ENCODE assay signal across 28 cellular contexts in the genomic region with DNA sequence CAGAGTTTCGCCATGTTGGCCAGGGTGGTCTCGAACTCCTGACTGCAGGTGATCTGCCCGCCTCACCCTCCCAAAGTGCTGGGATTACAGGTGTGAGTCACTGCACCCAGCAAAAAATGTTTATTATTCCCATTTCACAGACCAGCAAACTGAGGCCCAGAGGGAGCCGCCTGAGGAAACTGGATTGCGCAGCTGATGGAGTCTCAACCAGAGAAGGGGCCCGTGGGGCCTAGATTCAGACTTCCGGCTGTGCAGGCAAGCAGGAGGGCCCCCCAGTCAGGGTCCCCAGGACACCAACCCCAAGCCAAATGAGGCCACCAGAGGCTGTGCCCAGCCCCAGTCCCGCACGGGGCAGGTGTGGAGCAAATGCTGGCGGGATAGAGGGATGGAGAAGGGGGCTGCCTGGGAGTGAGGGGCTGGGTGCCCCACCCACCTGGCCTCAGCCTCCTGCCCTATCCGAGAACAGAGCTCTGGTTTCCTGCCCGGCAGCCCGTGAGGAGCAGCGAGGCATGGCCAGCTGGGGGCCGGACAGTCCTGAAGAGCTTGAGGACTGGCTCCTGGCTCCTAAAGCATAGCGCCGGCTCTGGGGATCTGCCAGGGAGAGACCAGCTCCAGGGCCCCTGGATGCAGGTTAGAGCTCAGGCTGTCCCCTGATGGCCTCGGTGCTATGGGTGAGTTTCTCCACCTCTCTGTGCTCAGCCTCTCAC. TPM values are rescaled to one million over a fixed set of nuclear protein-coding genes. Genes with fewer than 3 reads are reported as not detected.
DNase-seq lines count a peak whose midpoint lies in the region; ATAC-seq, FAIRE-seq and TF ChIP-seq lines count a peak whose summit lies in the region.
"Had no signal": no experiment of that assay in that cellular context is flagged by ENCODE, and none has a peak within 500 bp of the region (broad histone marks: within the 10 kb centered on the region; RNA-seq: fewer than 3 reads in every experiment).

No MANE protein-coding gene starts in this region.

- H3K27ac ChIP-seq in IMR-90 (ENCODE audit: insufficient read depth, low read length) (no peak overlapping the region), H1 (ENCODE audit: low read depth, low read length) (no peak overlapping the region), left lung (no peak overlapping the region)
- H3K27ac ChIP-seq: tibial artery had no signal

- dilution Hi-C loops in IMR-90 (cut with HindIII; ENCODE audit: low sequenced_read_pairs, unreplicated experiment) = no loop called here

- no peak for TF ChIP-seq POLR2A in IMR-90 (IDR thresholded peaks at IDR 0.05; ENCODE audit: low read depth, low read length)
- TF ChIP-seq POLR2A in H1 (IDR thresholded peaks at IDR 0.05; ENCODE audit: control extremely low read depth in 1 of 2, low read depth in 2 of 2, low read length in 2 of 2) = no peak

- no peaks in the 10 kb centered on the region for H3K36me3 Mint-ChIP-seq in nephron progenitor cell (ENCODE audit: low read depth)
- H3K36me3 Mint-ChIP-seq: stimulated activated naive B cell treated with anti-CD40 and anti-IgM and Interleukin-4, amounts not matched to agents 10 μg/mL and 1 μg/mL and 100 μg/mL, for 72 hours had no signal

- H3K9me3 ChIP-seq in IMR-90 (ENCODE audit: control insufficient read depth, insufficient read depth, low read length) (no peaks in the 10 kb centered on the region), H1 (ENCODE audit: insufficient read depth in 2 of 2, low read depth in 1 of 2, low read length in 1 of 2) (no peaks in the 10 kb centered on the region), left lung (no peaks in the 10 kb centered on the region), MG63 (no peaks in the 10 kb centered on the region)
- H3K9me3 ChIP-seq: mucosa of descending colon, tibial artery had no signal

- H2BK5ac ChIP-seq in IMR-90 (ENCODE audit: low read depth, low read length, poor library complexity, severe bottlenecking) (no peak overlapping the region), H1 (ENCODE audit: low read depth, low read length) (no peak overlapping the region)

- H2BK12ac ChIP-seq in H1 (ENCODE audit: low read depth, low read length) = no peak overlapping the region

- no peak overlapping the region for H3K18ac ChIP-seq in IMR-90 (ENCODE audit: low read depth, low read length)
- no peak overlapping the region for H3K18ac ChIP-seq in H1 (ENCODE audit: extremely low read depth, low read length)

- H4K91ac ChIP-seq in IMR-90 (ENCODE audit: insufficient read depth, low read depth, low read length) = no peak overlapping the region
- H4K91ac ChIP-seq in H1 (replicated peaks; ENCODE audit: insufficient read length, low read length) = no peak overlapping the region

- no peaks in the 10 kb centered on the region for H3K79me2 ChIP-seq in H1 (ENCODE audit: control insufficient read depth in 1 of 2, insufficient read depth in 2 of 2, low read length in 2 of 2)

- H3K4me3 ChIP-seq in IMR-90 (ENCODE audit: insufficient read depth, low read depth, low read length) (no peak overlapping the region), H1 (ENCODE audit: extremely low read depth in 1 of 4, insufficient read depth in 2 of 4, low read depth in 3 of 4, low read length in 4 of 4) (no peak overlapping the region), left lung (no peak overlapping the region), MG63 (no peak overlapping the region)
- H3K4me3 ChIP-seq: mucosa of descending colon, tibial artery had no signal

- no TSS peak for BruUV-seq in IMR-90 (replicated peaks; lab: Mats Ljungman, UMichigan)

- H2BK120ac ChIP-seq in IMR-90 (ENCODE audit: low read depth, low read length) = no peak overlapping the region
- H2BK120ac ChIP-seq in H1 (replicated peaks; ENCODE audit: low read depth, low read length) = no peak overlapping the region

- WGBS in IMR-90 (ENCODE audit: extremely low coverage in 2 of 2, insufficient read length in 1 of 2), 2 experiments = 62% methylated on average over 5 of the region's 18 CpGs; no CpG with 5 or more reads in 1 of the 2 experiments
- WGBS in H1 (ENCODE audit: extremely low coverage in 1 of 2, insufficient coverage in 1 of 2, insufficient read length in 1 of 2, insufficient replicate concordance in 2 of 2, low coverage in 1 of 2, low lambda C conversion rate in 2 of 2, missing lambda C conversion rate in 1 of 2), 2 experiments = 73% methylated on average over 18 of the region's 18 CpGs; no CpG with 5 or more reads in 1 of the 2 experiments

- ATAC-seq in IMR-90 (ENCODE audit: low read depth) = no peak
- no peak for ATAC-seq in omental fat pad (ENCODE audit: low FRiP score)
- ATAC-seq in left lung = no peak
- ATAC-seq in HG03175 (IDR thresholded peaks at IDR 0.05; ENCODE audit: unreplicated experiment) = no peak
- ATAC-seq: left cardiac atrium; mucosa of descending colon; sciatic nerve; stimulated activated naive B cell treated with anti-CD40 and anti-IgM and Interleukin-4, amounts not matched to agents 10 μg/mL and 1 μg/mL and 100 μg/mL, for 72 hours had no signal

- H3K27ac Mint-ChIP-seq in nephron progenitor cell = no peak overlapping the region
- H3K27ac Mint-ChIP-seq: stimulated activated naive B cell treated with anti-CD40 and anti-IgM and Interleukin-4, amounts not matched to agents 10 μg/mL and 1 μg/mL and 100 μg/mL, for 72 hours had no signal

- TF ChIP-seq RAD21 in IMR-90 (IDR thresholded peaks at IDR 0.05; ENCODE audit: low read length) (no peak), H1 (IDR thresholded peaks at IDR 0.05 in 1 of 2, conservative IDR thresholded peaks at IDR 0.05 in 1 of 2; ENCODE audit: low read depth in 2 of 2, low read length in 2 of 2) (peak in 1 of 2 experiments; percentile 18; a peak in 1 of 4 replicates)

- intact Hi-C loops in IMR-90 (cut with micrococcal nuclease) (loop anchor here (5.0 kb wide), 1 partner anchor 84 kb away; a partner anchor contains a TSS), left lung (cut with DNase I) (loop anchor here in 1 of 2 donors (10.0 kb wide), 1 partner anchor 212 kb away; a partner anchor contains a TSS)

- CTCF ChIA-PET in IMR-90 (lab: Yijun Ruan, JAX) (interaction anchor here (0.6 kb wide), 1 partner anchor 163 kb away, joined by 3 read pairs; no protein-coding TSS in a partner anchor), H1 (lab: Charles Lee; ENCODE audit: partially characterized antibody) (interaction anchor here (0.9 to 1.6 kb wide), 14 partner anchors 9 to 102 kb away, joined by 3 to 8 read pairs (median 4); no protein-coding TSS in a partner anchor)

- H3K14ac ChIP-seq in IMR-90 (replicated peaks; ENCODE audit: low read depth, low read length) (no peak overlapping the region), H1 (ENCODE audit: insufficient read length) (no peak overlapping the region)

- TF ChIP-seq CTCF in IMR-90 (conservative IDR thresholded peaks at IDR 0.05; ENCODE audit: low read depth, low read length) (no peak), H1 (IDR thresholded peaks at IDR 0.05; ENCODE audit: control extremely low read depth in 1 of 3, insufficient read depth in 1 of 3, low read depth in 1 of 3, low read length in 3 of 3) (no peak; a peak in 1 of 4 replicates), nephron progenitor cell (IDR thresholded peaks at IDR 0.05) (no peak), omental fat pad (IDR thresholded peaks at IDR 0.05) (no peak), left lung (IDR thresholded peaks at IDR 0.05) (no peak)

- in situ Hi-C loops in IMR-90 (cut with MboI; ENCODE audit: low sequenced_read_pairs) = no loop called here

- POLR2A ChIA-PET in IMR-90 (lab: Charles Lee; ENCODE audit: unreplicated experiment) = no interaction called here
- POLR2A ChIA-PET in H1 (lab: Charles Lee; ENCODE audit: partially characterized antibody) = interaction anchor here (0.6 to 4.3 kb wide), 17 partner anchors 9 to 253 kb away, joined by 3 to 30 read pairs (median 4); a partner anchor contains a TSS

- no peak overlapping the region for H2AK9ac ChIP-seq in IMR-90 (replicated peaks; ENCODE audit: low read depth, low read length, poor library complexity)

- H4K20me1 ChIP-seq in IMR-90 (ENCODE audit: insufficient read depth, low read length) (no peaks in the 10 kb centered on the region), H1 (replicated peaks in 1 of 2; ENCODE audit: control insufficient read depth in 1 of 2, insufficient read depth in 2 of 2, low read length in 2 of 2) (no peaks in the 10 kb centered on the region)

- H3K27me3 ChIP-seq in IMR-90 (ENCODE audit: control insufficient read depth, insufficient read depth, low read length) = no peaks in the 10 kb centered on the region
- H3K27me3 ChIP-seq in H1 (replicated peaks in 1 of 4; ENCODE audit: control insufficient read depth in 3 of 4, extremely low read depth in 1 of 4, insufficient read depth in 3 of 4, low read length in 3 of 4) = no peaks in the 10 kb centered on the region
- no peaks in the 10 kb centered on the region for H3K27me3 ChIP-seq in left lung
- no peaks in the 10 kb centered on the region for H3K27me3 ChIP-seq in MG63

- DNase-seq in COLO668 (lab: John Stamatoyannopoulos, UW; ENCODE audit: unreplicated experiment) = peak; percentile 11
- no peak for DNase-seq in IMR-90
- DNase-seq in H1 (ENCODE audit: low read depth in 1 of 2, low spot score in 2 of 2) = no peak
- DNase-seq in nephron progenitor cell = peak; percentile 74
- no peak for DNase-seq in omental fat pad (ENCODE audit: low spot score)
- DNase-seq in left lung = no peak
- DNase-seq in MG63 = no peak
- DNase-seq: activated CD4-positive, alpha-beta T cell treated with anti-CD3 and anti-CD28 coated beads, Interleukin-2, amount 50 U/mL, for 1 hour; activated effector memory CD4-positive, alpha-beta T cell treated with anti-CD3 and anti-CD28 coated beads, Interleukin-2, amount 50 U/mL, for 16 hours; COR-L47; left cardiac atrium; mucosa of descending colon; NCI-H187; NCI-H345; NK-92 treated with Interleukin-12 subunit alpha and Interleukin-12 subunit beta, amount 100 ng/mL, for 24 hours; nucleus accumbens; RPMI8226; stimulated activated naive B cell treated with anti-CD40 and anti-IgM and Interleukin-4, amounts not matched to agents 10 μg/mL and 1 μg/mL and 100 μg/mL, for 72 hours; SW 1271; tibial artery had no signal

- no peak overlapping the region for H4K8ac ChIP-seq in IMR-90 (ENCODE audit: low read depth in 2 of 2, low read length in 2 of 2)
- H4K8ac ChIP-seq in H1 (ENCODE audit: extremely low read depth, insufficient read depth, low read length) = no peak overlapping the region

- TF ChIP-seq EP300 in H1 (IDR thresholded peaks at IDR 0.05; ENCODE audit: borderline replicate concordance in 1 of 2, low read depth in 2 of 2, low read length in 2 of 2) = no peak

- no peaks in the 10 kb centered on the region for H3K79me1 ChIP-seq in IMR-90 (ENCODE audit: low read depth in 1 of 2, low read length in 2 of 2)
- no peaks in the 10 kb centered on the region for H3K79me1 ChIP-seq in H1 (ENCODE audit: low read depth, low read length)

- no peaks in the 10 kb centered on the region; the same call in 1 of the 2 replicates for H3K23me2 ChIP-seq in H1 (ENCODE audit: low read depth, low read length)

- no peak overlapping the region for H4K5ac ChIP-seq in IMR-90 (ENCODE audit: low read depth, low read length)
- H4K5ac ChIP-seq in H1 (ENCODE audit: insufficient read length, low read depth, low read length) = no peak overlapping the region

- no peak overlapping the region for H3K4me2 ChIP-seq in IMR-90 (ENCODE audit: low read depth, low read length)
- H3K4me2 ChIP-seq in H1 (ENCODE audit: insufficient read depth in 1 of 2, low read depth in 2 of 2, low read length in 2 of 2) = no peak overlapping the region

- H3K27me3 Mint-ChIP-seq in nephron progenitor cell (ENCODE audit: low read depth, poor library complexity) = peaks cover 10% of the 10 kb centered on the region

- H3K4ac ChIP-seq in IMR-90 (ENCODE audit: low read depth, low read length) = no peak overlapping the region
- H3K4ac ChIP-seq in H1 (replicated peaks; ENCODE audit: insufficient read length, low read depth, low read length) = no peak overlapping the region

- H3K4me1 ChIP-seq in IMR-90 (ENCODE audit: control insufficient read depth, insufficient read depth, low read length) = no peaks in the 10 kb centered on the region; the same call in 1 of the 2 replicates
- H3K4me1 ChIP-seq in H1 (replicated peaks in 1 of 4; ENCODE audit: control insufficient read depth in 3 of 4, insufficient read depth in 4 of 4, low read length in 3 of 4) = no peaks in the 10 kb centered on the region; a peak in 1 of 7 replicates
- H3K4me1 ChIP-seq in left lung = peaks cover 0 to 13% of the 10 kb centered on the region in 2 donors

- H3K9me3 Mint-ChIP-seq in nephron progenitor cell = no peaks in the 10 kb centered on the region
- H3K9me3 Mint-ChIP-seq: stimulated activated naive B cell treated with anti-CD40 and anti-IgM and Interleukin-4, amounts not matched to agents 10 μg/mL and 1 μg/mL and 100 μg/mL, for 72 hours had no signal

- H3K36me3 ChIP-seq in IMR-90 (ENCODE audit: control insufficient read depth, insufficient read depth, low read length) = no peaks in the 10 kb centered on the region
- H3K36me3 ChIP-seq in H1 (ENCODE audit: control insufficient read depth in 2 of 4, insufficient read depth in 4 of 4, low read length in 3 of 4) = no peaks in the 10 kb centered on the region
- H3K36me3 ChIP-seq in left lung = no peaks in the 10 kb centered on the region
- H3K36me3 ChIP-seq in MG63 = no peaks in the 10 kb centered on the region
- H3K36me3 ChIP-seq: tibial artery had no signal

- FAIRE-seq in H1 (lab: Jason Lieb, UNC) = no peak
- FAIRE-seq: bronchial epithelial cell, frontal cortex, G401.6 had no signal

- H3K4me3 Mint-ChIP-seq in nephron progenitor cell = no peak overlapping the region
- H3K4me3 Mint-ChIP-seq: stimulated activated naive B cell treated with anti-CD40 and anti-IgM and Interleukin-4, amounts not matched to agents 10 μg/mL and 1 μg/mL and 100 μg/mL, for 72 hours had no signal

- H2AFZ ChIP-seq in IMR-90 (replicated peaks; ENCODE audit: low read length, poor library complexity) = no peak overlapping the region
- no peak overlapping the region for H2AFZ ChIP-seq in H1 (ENCODE audit: low read length)

- H2BK15ac ChIP-seq in IMR-90 (ENCODE audit: low read depth, low read length) (no peak overlapping the region), H1 (ENCODE audit: low read length) (no peak overlapping the region; the same call in 1 of the 2 replicates)

- no peak overlapping the region for H3K56ac ChIP-seq in IMR-90 (ENCODE audit: extremely low read depth, insufficient read depth, low read length)
- H3K56ac ChIP-seq in H1 (replicated peaks; ENCODE audit: insufficient read length, low read depth, low read length) = no peak overlapping the region

- peaks cover 10% of the 10 kb centered on the region for H3K4me1 Mint-ChIP-seq in nephron progenitor cell

- no peaks in the 10 kb centered on the region for H3K9me1 ChIP-seq in IMR-90 (ENCODE audit: insufficient read depth, low read length)

- H2BK20ac ChIP-seq in IMR-90 (ENCODE audit: low read depth, low read length) = no peak overlapping the region
- no peak overlapping the region for H2BK20ac ChIP-seq in H1 (ENCODE audit: low read length)

- H3K23ac ChIP-seq in IMR-90 (ENCODE audit: low read depth, low read length) = no peak overlapping the region
- H3K23ac ChIP-seq in H1 (ENCODE audit: insufficient read length) = no peak overlapping the region

- no peak overlapping the region for H3K9ac ChIP-seq in IMR-90 (ENCODE audit: low read depth, low read length)
- H3K9ac ChIP-seq in H1 (replicated peaks in 1 of 4; ENCODE audit: extremely low read depth in 1 of 4, low read depth in 3 of 4, low read length in 3 of 4) = no peak overlapping the region

- H2AK5ac ChIP-seq in IMR-90 (ENCODE audit: low read depth, low read length) (0 out of 2 replicates have a peak overlapping the region, but pooled peaks have one; percentile 59), H1 (ENCODE audit: low read depth, low read length) (no peak overlapping the region)

RNA-seq across cellular contexts. Expression of a gene that starts 22.0 kb away (rescaled TPM):
- total RNA-seq in IMR-90 (2012; rRNA removed) = not detected in 2 replicates
- polyA plus RNA-seq in IMR-90 (2012; rRNA removed) = 0.03 TPM in 1 of 2 replicates, not detected in the other
- polyA plus RNA-seq in IMR-90 (2012; cell fraction: cytosol; rRNA removed) = 0.02 TPM in 1 of 2 replicates, not detected in the other
- 0.11 and 0.13 TPM in 2 replicates for polyA plus RNA-seq in IMR-90 (2012; cell fraction: nucleus; rRNA removed; ENCODE audit: low replicate concordance)
- total RNA-seq in H1 (2021; fragmentation: NEBNext Ultra II Directional; extraction: Animal tissue kit (Norgen Biotek cat#: 25700)) = 0.43 and 0.54 TPM in 2 replicates
- 0.45 and 0.52 TPM in 2 replicates for polyA plus RNA-seq in H1 (2011; rRNA removed)
- polyA plus RNA-seq in H1 (2011; cell fraction: cytosol; rRNA removed) = 0.45 TPM
- polyA plus RNA-seq in H1 (2011; cell fraction: nucleus; rRNA removed) = 0.77 TPM
- polyA plus RNA-seq in H1 (2012, experiment 1 of 2) = 0.35 to 0.93 TPM (median 0.72 TPM) in 4 replicates
- polyA plus RNA-seq in H1 (2012, experiment 2 of 2) = 0.84 TPM
- 0.26 TPM for polyA plus RNA-seq in H1 (2013, experiment 1 of 2)
- polyA plus RNA-seq in H1 (2013, experiment 2 of 2) = 0.39 TPM
- 0.41 and 0.46 TPM in 2 replicates for polyA minus RNA-seq in H1 (2011; rRNA and poly(A)+ RNA removed)
- 1.2 TPM for polyA minus RNA-seq in H1 (2011; cell fraction: cytosol; rRNA and poly(A)+ RNA removed)
- polyA minus RNA-seq in H1 (2011; cell fraction: nucleus; rRNA and poly(A)+ RNA removed) = 0.60 TPM
- 1 to 10 TPM in 3 of 4 donors, not detected in 1; 1.4 to 9.6 (median 3.2) TPM for total RNA-seq in omental fat pad
- total RNA-seq in left lung = 10 to 100 TPM; 19.2 to 44.0 TPM
- not detected in 2 replicates for total RNA-seq in MG63 (2014; rRNA removed; shearing (Covaris generic); ENCODE audit: low replicate concordance)
- total RNA-seq: dermis microvascular lymphatic vessel endothelial cell, H4 had no signal

RNA-seq across cellular contexts. Expression of a gene that starts 24.4 kb away (rescaled TPM):
- total RNA-seq in IMR-90 (2012; rRNA removed) (95.5 and 146 TPM in 2 replicates), omental fat pad (100 to 1,000 TPM; 106 to 195 (median 137) TPM), left lung (100 to 1,000 TPM; 236 to 354 TPM)
- polyA plus RNA-seq in IMR-90 (2012; rRNA removed) (269 and 483 TPM in 2 replicates), H1 (2011; rRNA removed) (528 and 645 TPM in 2 replicates)
- polyA plus RNA-seq in IMR-90 (2012; cell fraction: cytosol; rRNA removed) = 96.3 and 257 TPM in 2 replicates
- 324 and 629 TPM in 2 replicates for polyA plus RNA-seq in IMR-90 (2012; cell fraction: nucleus; rRNA removed; ENCODE audit: low replicate concordance)
- total RNA-seq in H1 (2021; fragmentation: NEBNext Ultra II Directional; extraction: Animal tissue kit (Norgen Biotek cat#: 25700)) = 873 and 888 TPM in 2 replicates
- polyA plus RNA-seq in H1 (2011; cell fraction: cytosol; rRNA removed) = 260 TPM
- 826 TPM for polyA plus RNA-seq in H1 (2011; cell fraction: nucleus; rRNA removed)
- polyA plus RNA-seq in H1 (2012, experiment 1 of 2) = 649 to 848 TPM (median 690 TPM) in 4 replicates
- 847 TPM for polyA plus RNA-seq in H1 (2012, experiment 2 of 2)
- 606 TPM for polyA plus RNA-seq in H1 (2013, experiment 1 of 2)
- polyA plus RNA-seq in H1 (2013, experiment 2 of 2) = 550 TPM
- 439 and 460 TPM in 2 replicates for polyA minus RNA-seq in H1 (2011; rRNA and poly(A)+ RNA removed)
- 362 TPM for polyA minus RNA-seq in H1 (2011; cell fraction: cytosol; rRNA and poly(A)+ RNA removed)
- polyA minus RNA-seq in H1 (2011; cell fraction: nucleus; rRNA and poly(A)+ RNA removed) = 312 TPM
- total RNA-seq in MG63 (2014; rRNA removed; shearing (Covaris generic); ENCODE audit: low replicate concordance) = 197 and 260 TPM in 2 replicates

RNA-seq across cellular contexts. Expression of a gene that starts 48.9 kb away (rescaled TPM):
- total RNA-seq in IMR-90 (2012; rRNA removed) (0.36 and 0.56 TPM in 2 replicates), omental fat pad (not detected), left lung (1 to 10 TPM; 1.6 to 1.9 TPM)
- polyA plus RNA-seq in IMR-90 (2012; rRNA removed) (1.2 and 2.0 TPM in 2 replicates), H1 (2011; rRNA removed) (76.4 and 109 TPM in 2 replicates)
- 1.0 and 4.3 TPM in 2 replicates for polyA plus RNA-seq in IMR-90 (2012; cell fraction: cytosol; rRNA removed)
- 1.4 and 3.6 TPM in 2 replicates for polyA plus RNA-seq in IMR-90 (2012; cell fraction: nucleus; rRNA removed; ENCODE audit: low replicate concordance)
- total RNA-seq in H1 (2021; fragmentation: NEBNext Ultra II Directional; extraction: Animal tissue kit (Norgen Biotek cat#: 25700)) = 66.2 and 71.7 TPM in 2 replicates
- 66.5 TPM for polyA plus RNA-seq in H1 (2011; cell fraction: cytosol; rRNA removed)
- polyA plus RNA-seq in H1 (2011; cell fraction: nucleus; rRNA removed) = 89.7 TPM
- 24.6 to 62.3 TPM (median 53.0 TPM) in 4 replicates for polyA plus RNA-seq in H1 (2012, experiment 1 of 2)
- 35.8 TPM for polyA plus RNA-seq in H1 (2012, experiment 2 of 2)
- polyA plus RNA-seq in H1 (2013, experiment 1 of 2) = 66.3 TPM
- 72.6 TPM for polyA plus RNA-seq in H1 (2013, experiment 2 of 2)
- polyA minus RNA-seq in H1 (2011; rRNA and poly(A)+ RNA removed) = 39.8 and 46.2 TPM in 2 replicates
- 66.8 TPM for polyA minus RNA-seq in H1 (2011; cell fraction: cytosol; rRNA and poly(A)+ RNA removed)
- 32.2 TPM for polyA minus RNA-seq in H1 (2011; cell fraction: nucleus; rRNA and poly(A)+ RNA removed)
- not detected in 2 replicates for total RNA-seq in MG63 (2014; rRNA removed; shearing (Covaris generic); ENCODE audit: low replicate concordance)
- total RNA-seq: bronchial epithelial cell, sciatic nerve had no signal

RNA-seq across cellular contexts. Expression of a gene that starts 54.8 kb away (rescaled TPM):
- total RNA-seq in IMR-90 (2012; rRNA removed) = not detected in 2 replicates
- polyA plus RNA-seq in IMR-90 (2012; rRNA removed) = 0.12 TPM in 1 of 2 replicates, not detected in the other
- polyA plus RNA-seq in IMR-90 (2012; cell fraction: cytosol; rRNA removed) = 0.04 TPM in 1 of 2 replicates, not detected in the other
- polyA plus RNA-seq in IMR-90 (2012; cell fraction: nucleus; rRNA removed; ENCODE audit: low replicate concordance) = 2.3 and 4.0 TPM in 2 replicates
- total RNA-seq in H1 (2021; fragmentation: NEBNext Ultra II Directional; extraction: Animal tissue kit (Norgen Biotek cat#: 25700)) = 0.80 and 1.7 TPM in 2 replicates
- polyA plus RNA-seq in H1 (2011; rRNA removed) = 1.3 and 2.7 TPM in 2 replicates
- polyA plus RNA-seq in H1 (2011; cell fraction: cytosol; rRNA removed) = 1.1 TPM
- polyA plus RNA-seq in H1 (2011; cell fraction: nucleus; rRNA removed) = 5.9 TPM
- polyA plus RNA-seq in H1 (2012, experiment 1 of 2) = 0.33 to 1.8 TPM (median 1.0 TPM) in 4 replicates
- polyA plus RNA-seq in H1 (2012, experiment 2 of 2) = 0.26 TPM
- polyA plus RNA-seq in H1 (2013, experiment 1 of 2) = 0.41 TPM
- 0.55 TPM for polyA plus RNA-seq in H1 (2013, experiment 2 of 2)
- polyA minus RNA-seq in H1 (2011; rRNA and poly(A)+ RNA removed) = 0.29 TPM in 1 of 2 replicates, not detected in the other
- 1.3 TPM for polyA minus RNA-seq in H1 (2011; cell fraction: cytosol; rRNA and poly(A)+ RNA removed)
- polyA minus RNA-seq in H1 (2011; cell fraction: nucleus; rRNA and poly(A)+ RNA removed) = not detected
- total RNA-seq in omental fat pad = 1 to 10 TPM in 1 of 4 donors, not detected in 3; 1.1 TPM
- 1 to 10 TPM; 1.3 TPM for total RNA-seq in left lung
- not detected in 2 replicates for total RNA-seq in MG63 (2014; rRNA removed; shearing (Covaris generic); ENCODE audit: low replicate concordance)
- total RNA-seq: bronchial epithelial cell, dermis microvascular lymphatic vessel endothelial cell, epithelial cell of proximal tubule, H4 had no signal

Comparison
In these comparisons a context has a peak if more than half of its experiments do, and no peak if none do; other contexts are left out.
1. DNase-seq: peak in COLO668 (single experiment) and nephron progenitor cell (single experiment); none in IMR-90 (single experiment), H1 (0 of 2), omental fat pad (single experiment), left lung (0 of 2) and MG63 (single experiment).
2. RNA of a gene that starts 48.9 kb away (total RNA-seq): 66.2 to 71.7 TPM in H1; 1.6 to 1.9 TPM in left lung, 0.36 to 0.56 TPM in IMR-90, not detected in omental fat pad and not detected in MG63; every median in the first group is over 10 times any median in the second.